In genomic region chr3:49030331-49030730, GRCh38 we compare ENCODE assay signal across 21 cellular contexts. TPM values are rescaled to one million over a fixed set of nuclear protein-coding genes. Genes with fewer than 3 reads are reported as not detected.
DNase-seq lines count a peak whose midpoint lies in the region; ATAC-seq and TF ChIP-seq lines count a peak whose summit lies in the region.
"Had no signal": no experiment of that assay in that cellular context is flagged by ENCODE, and none has a peak within 500 bp of the region (broad histone marks: within the 10 kb centered on the region; RNA-seq: fewer than 3 reads in every experiment).

No MANE protein-coding gene starts in this region.

- H3K36me3 Mint-ChIP-seq in T-helper 2 cell treated with Interferon-gamma antibody and Interleukin-4, amounts not matched to agents 5 μg/mL and 100 μg/mL, for 36 hours (ENCODE audit: low read depth), result peaks cover 68% of the 10 kb centered on the region
- H3K36me3 Mint-ChIP-seq in CD14-positive monocyte (peaks cover 57 to 63% of the 10 kb centered on the region in 2 donors), naive B cell (peaks cover 11 to 13% of the 10 kb centered on the region in 2 donors)
- peaks cover 57% of the 10 kb centered on the region for H3K36me3 Mint-ChIP-seq in activated CD8-positive, alpha-beta T cell treated with anti-CD3 and anti-CD28 coated beads for 36 hours (ENCODE audit: low read depth)

- POLR2A ChIA-PET in activated CD8-positive, alpha-beta T cell treated with anti-CD3 and anti-CD28 coated beads for 36 hours (lab: Charles Lee), result interaction anchor here (3.0 to 4.4 kb wide), 2 partner anchors 8 to 39 kb away, joined by 6 to 36 read pairs; partner anchors contain the start of gene NDUFAF3

- ATAC-seq in activated CD8-positive, alpha-beta T cell treated with anti-CD3 and anti-CD28 coated beads for 36 hours, result no peak
- ATAC-seq in naive B cell (ENCODE audit: low read depth in 2 of 2) (no peak), HG03025 (IDR thresholded peaks at IDR 0.05; ENCODE audit: low FRiP score, unreplicated experiment) (no peak)
- ATAC-seq: SK-N-SH treated with all-trans-retinoic acid at 6 μM for 48 hours had no signal

- no peaks in the 10 kb centered on the region for H3K9me3 Mint-ChIP-seq in T-helper 2 cell treated with Interferon-gamma antibody and Interleukin-4, amounts not matched to agents 5 μg/mL and 100 μg/mL, for 36 hours
- H3K9me3 Mint-ChIP-seq in CD14-positive monocyte (no peaks in the 10 kb centered on the region), naive B cell (no peaks in the 10 kb centered on the region)
- no peaks in the 10 kb centered on the region for H3K9me3 Mint-ChIP-seq in activated CD8-positive, alpha-beta T cell treated with anti-CD3 and anti-CD28 coated beads for 36 hours
- H3K9me3 Mint-ChIP-seq: neural progenitor cell had no signal

- TF ChIP-seq CTCF in CD14-positive monocyte (IDR thresholded peaks at IDR 0.05) (no peak), coronary artery (IDR thresholded peaks at IDR 0.05) (no peak)
- TF ChIP-seq CTCF in activated CD8-positive, alpha-beta T cell treated with anti-CD3 and anti-CD28 coated beads for 36 hours (IDR thresholded peaks at IDR 0.05), result no peak

- intact Hi-C loops in CD14-positive monocyte (cut with micrococcal nuclease), result loop anchor here in 1 of 2 donors (5.0 kb wide), 1 partner anchor 67 kb away; no protein-coding TSS in a partner anchor
- intact Hi-C loops in activated CD8-positive, alpha-beta T cell treated with anti-CD3 and anti-CD28 coated beads for 36 hours (cut with micrococcal nuclease), result no loop called here

- peaks cover 26% of the 10 kb centered on the region for H3K4me1 Mint-ChIP-seq in T-helper 2 cell treated with Interferon-gamma antibody and Interleukin-4, amounts not matched to agents 5 μg/mL and 100 μg/mL, for 36 hours (ENCODE audit: low read depth)
- H3K4me1 Mint-ChIP-seq in CD14-positive monocyte (peaks cover 31% of the 10 kb centered on the region), naive B cell (peaks cover 34 to 48% (median 44%) of the 10 kb centered on the region in 3 donors)
- H3K4me1 Mint-ChIP-seq in activated CD8-positive, alpha-beta T cell treated with anti-CD3 and anti-CD28 coated beads for 36 hours (ENCODE audit: low read depth), result peaks cover 30% of the 10 kb centered on the region

- DNase-seq in T-helper 2 cell treated with Interferon-gamma antibody and Interleukin-4, amounts not matched to agents 5 μg/mL and 100 μg/mL, for 36 hours (ENCODE audit: low spot score), result no peak
- no peak for DNase-seq in T-helper 2 cell
- no peak for DNase-seq in CD14-positive monocyte (ENCODE audit: low spot score)
- no peak for DNase-seq in activated CD8-positive, alpha-beta T cell treated with anti-CD3 and anti-CD28 coated beads for 36 hours
- no peak for DNase-seq in naive B cell
- DNase-seq in coronary artery (ENCODE audit: low spot score), result no peak
- no peak for DNase-seq in NCI-H524 treated with DMSO at 0.1 percent for 48 hours (lab: John Stamatoyannopoulos, UW)
- DNase-seq: activated CD4-positive, alpha-beta T cell treated with anti-CD3 and anti-CD28 coated beads for 4 hours; activated T-cell treated with anti-CD3 and anti-CD28 coated beads, Interleukin-2, amount 50 U/mL, for 48 hours; amygdala; C1 segment of cervical spinal cord; GOT3; hippocampal formation; IMR-90; mammary epithelial cell; NCI-H187 treated with DMSO at 0.1 percent for 48 hours; NCI-H446; stimulated activated CD4-positive, alpha-beta T cell treated with anti-CD3 and anti-CD28 coated beads, Interleukin-12 subunit alpha, Interleukin-12 subunit beta, amount 100 ng/mL, for 4 hours had no signal

- H3K27ac ChIP-seq in coronary artery, result no peak overlapping the region
- H3K27ac ChIP-seq: neural progenitor cell had no signal

- peak overlapping the region; percentile 67 for H3K27ac Mint-ChIP-seq in T-helper 2 cell treated with Interferon-gamma antibody and Interleukin-4, amounts not matched to agents 5 μg/mL and 100 μg/mL, for 36 hours
- H3K27ac Mint-ChIP-seq in CD14-positive monocyte (peak overlapping the region; percentile 54 to 97 (median 88)), naive B cell (peak overlapping the region in 5 of 6 donors; percentile 51 to 99 (median 91))
- H3K27ac Mint-ChIP-seq in activated CD8-positive, alpha-beta T cell treated with anti-CD3 and anti-CD28 coated beads for 36 hours, result peak overlapping the region; percentile 71
- H3K27ac Mint-ChIP-seq: neural progenitor cell had no signal

- H3K4me3 Mint-ChIP-seq in T-helper 2 cell treated with Interferon-gamma antibody and Interleukin-4, amounts not matched to agents 5 μg/mL and 100 μg/mL, for 36 hours, result no peak overlapping the region
- no peak overlapping the region for H3K4me3 Mint-ChIP-seq in CD14-positive monocyte
- H3K4me3 Mint-ChIP-seq in activated CD8-positive, alpha-beta T cell treated with anti-CD3 and anti-CD28 coated beads for 36 hours, result no peak overlapping the region
- H3K4me3 Mint-ChIP-seq in naive B cell, result peak overlapping the region in 3 of 8 donors; percentile 35 to 68 (median 41)

- no peak overlapping the region for H3K4me3 ChIP-seq in coronary artery
- H3K4me3 ChIP-seq: neural progenitor cell had no signal

- H3K27me3 Mint-ChIP-seq in T-helper 2 cell treated with Interferon-gamma antibody and Interleukin-4, amounts not matched to agents 5 μg/mL and 100 μg/mL, for 36 hours (ENCODE audit: low read depth), result no peaks in the 10 kb centered on the region
- H3K27me3 Mint-ChIP-seq in CD14-positive monocyte (ENCODE audit: low read depth in 3 of 3) (no peaks in the 10 kb centered on the region), naive B cell (no peaks in the 10 kb centered on the region)
- no peaks in the 10 kb centered on the region for H3K27me3 Mint-ChIP-seq in activated CD8-positive, alpha-beta T cell treated with anti-CD3 and anti-CD28 coated beads for 36 hours

- CTCF ChIA-PET in activated CD8-positive, alpha-beta T cell treated with anti-CD3 and anti-CD28 coated beads for 36 hours (lab: Charles Lee), result interaction anchor here (0.9 to 3.0 kb wide), 3 partner anchors 9 to 63 kb away, joined by 3 to 10 read pairs (median 9); partner anchors contain the start of genes NDUFAF3 and QRICH1

RNA-seq across cellular contexts. Expression of gene IMPDH2, which starts 1.1 kb away (rescaled TPM):
- polyA plus RNA-seq in CD14-positive monocyte (10 to 100 TPM; 20.8 to 21.0 TPM), naive B cell (ENCODE audit: low read depth in 6 of 6) (100 to 1,000 TPM in 3 of 6 donors, 10 to 100 TPM in 3; 78.6 to 117 (median 97.6) TPM)
- total RNA-seq in activated CD8-positive, alpha-beta T cell treated with anti-CD3 and anti-CD28 coated beads for 36 hours, result 100 to 1,000 TPM; 535 to 557 TPM

RNA-seq across cellular contexts. Expression of gene NDUFAF3, which starts 8.4 kb away (rescaled TPM):
- 10 to 100 TPM; 88.8 to 93.4 TPM for polyA plus RNA-seq in CD14-positive monocyte
- total RNA-seq in activated CD8-positive, alpha-beta T cell treated with anti-CD3 and anti-CD28 coated beads for 36 hours, result 10 to 100 TPM; 90.7 to 95.5 TPM
- 100 to 1,000 TPM; 124 to 177 (median 143) TPM for polyA plus RNA-seq in naive B cell (ENCODE audit: low read depth in 6 of 6)

RNA-seq across cellular contexts. Expression of gene DALRD3, which starts 12.0 kb away (rescaled TPM):
- polyA plus RNA-seq in CD14-positive monocyte (10 to 100 TPM; 15.0 to 20.0 TPM), naive B cell (ENCODE audit: low read depth in 6 of 6) (10 to 100 TPM; 25.4 to 40.6 (median 27.5) TPM)
- total RNA-seq in activated CD8-positive, alpha-beta T cell treated with anti-CD3 and anti-CD28 coated beads for 36 hours, result 10 to 100 TPM; 20.2 to 22.8 TPM

RNA-seq across cellular contexts. Expression of gene WDR6, which starts 23.1 kb away (rescaled TPM):
- polyA plus RNA-seq in CD14-positive monocyte (10 to 100 TPM; 30.6 to 46.3 TPM), naive B cell (ENCODE audit: low read depth in 6 of 6) (100 to 1,000 TPM in 4 of 6 donors, 10 to 100 TPM in 2; 94.3 to 112 (median 106) TPM)
- 100 to 1,000 TPM; 111 to 125 TPM for total RNA-seq in activated CD8-positive, alpha-beta T cell treated with anti-CD3 and anti-CD28 coated beads for 36 hours

RNA-seq across cellular contexts. Expression of gene P4HTM, which starts 40.3 kb away (rescaled TPM):
- polyA plus RNA-seq in CD14-positive monocyte, result 10 to 100 TPM; 14.9 to 18.1 TPM
- 10 to 100 TPM; 24.8 to 25.0 TPM for total RNA-seq in activated CD8-positive, alpha-beta T cell treated with anti-CD3 and anti-CD28 coated beads for 36 hours
- 10 to 100 TPM in 5 of 6 donors, 1 to 10 TPM in 1; 2.6 to 17.8 (median 15.1) TPM for polyA plus RNA-seq in naive B cell (ENCODE audit: low read depth in 6 of 6)
